ENCODE assay signal across 9 cellular contexts in the genomic region with DNA sequence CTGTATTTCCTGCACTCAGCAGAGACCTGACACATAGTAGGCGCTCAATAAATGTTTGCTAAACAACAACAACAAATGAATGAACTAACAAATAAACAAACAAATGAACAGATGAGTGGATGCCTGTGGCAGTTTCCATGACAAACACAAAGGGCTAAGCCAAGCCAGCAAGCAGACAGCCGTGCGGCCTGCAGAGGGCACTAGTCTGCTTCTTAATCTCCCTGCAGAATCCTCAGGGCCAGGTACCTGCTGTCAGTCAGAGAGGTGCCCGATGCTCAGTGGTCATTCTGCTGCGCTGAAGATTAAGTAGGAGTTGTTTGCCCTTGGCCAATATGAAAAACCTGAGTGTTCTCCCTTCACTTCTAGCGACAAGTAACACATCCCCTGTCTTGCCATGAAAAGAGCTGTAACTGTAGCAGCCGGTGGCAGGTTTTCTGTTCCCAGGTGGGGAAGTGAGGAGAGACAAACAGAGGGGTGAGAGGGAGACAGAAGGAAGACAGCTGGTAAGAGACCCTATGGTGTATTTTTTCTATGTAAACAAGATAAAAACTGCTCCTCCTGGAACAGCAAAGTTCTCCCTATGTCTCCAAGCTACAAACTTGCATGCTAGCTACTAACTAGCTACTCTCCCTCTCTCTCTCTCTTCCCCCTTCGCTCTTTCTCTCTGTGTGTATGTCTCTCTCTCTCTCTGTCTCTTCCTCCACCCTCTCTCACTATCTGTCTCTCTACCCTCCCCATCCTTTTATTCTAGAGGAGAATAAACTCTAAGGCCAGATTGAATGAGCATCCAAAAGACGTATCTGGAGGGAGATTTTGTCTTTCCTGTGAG. TPM values are rescaled to one million over a fixed set of nuclear protein-coding genes. Genes with fewer than 3 reads are reported as not detected.
A peak's percentile ranks its signal among the peaks of the same experiment; 100 is the strongest.
DNase-seq lines count a peak whose midpoint lies in the region; ATAC-seq, FAIRE-seq and TF ChIP-seq lines count a peak whose summit lies in the region.
"Had no signal": no experiment of that assay in that cellular context is flagged by ENCODE, and none has a peak within 500 bp of the region (broad histone marks: within the 10 kb centered on the region; RNA-seq: fewer than 3 reads in every experiment).

TSS of gene MC3R (plus strand) at position 779 of the 829 bp plus-strand sequence. CDS start 112 bp downstream, outside the sequence.

- no peaks in the 10 kb centered on the region for H3K79me2 ChIP-seq in Karpas-422 (ENCODE audit: low read length)

- no peaks in the 10 kb centered on the region for H4K20me1 ChIP-seq in Karpas-422 (ENCODE audit: insufficient read depth, low read depth, low read length)

- DNase-seq in COR-L47 (lab: John Stamatoyannopoulos, UW) (peak; percentile 42), GM19239 (ENCODE audit: insufficient read length, low spot score) (peak; percentile 14), Karpas-422 (peak; percentile 81), SK-MEL-5 (ENCODE audit: low read depth, low spot score) (peak; percentile 76), astrocyte of the spinal cord (ENCODE audit: low read depth, low spot score) (peak; percentile 3), kidney (no peak)
- DNase-seq in stimulated activated CD8-positive, alpha-beta memory T cell treated with anti-CD3 and anti-CD28 coated beads, Interleukin-12 subunit alpha, Interleukin-12 subunit beta, amount 100 ng/mL, for 1 hour (ENCODE audit: low read depth): peak; percentile 18

- in situ Hi-C loops in SK-MEL-5 (cut with HindIII; ENCODE audit: low pct_unique_long_range_greater_than_20kb, low sequenced_read_pairs) (no loop called here), astrocyte of the spinal cord (cut with HindIII; ENCODE audit: low sequenced_read_pairs) (no loop called here)

- no peak within 1 kb of the TSS for H2AFZ ChIP-seq in Karpas-422 (ENCODE audit: low read length)

- H3K4me3 ChIP-seq in Karpas-422 (ENCODE audit: low read length): no peak within 1 kb of the TSS
- H3K4me3 ChIP-seq in astrocyte of the spinal cord (ENCODE audit: low read depth, low read length): no peak within 1 kb of the TSS
- H3K4me3 ChIP-seq in kidney (ENCODE audit: low read length in 2 of 2): no peak within 1 kb of the TSS

- TF ChIP-seq CTCF in astrocyte of the spinal cord (IDR thresholded peaks at IDR 0.05; ENCODE audit: low read depth, low read length) (peak; percentile 60), kidney (IDR thresholded peaks at IDR 0.05; ENCODE audit: borderline replicate concordance, extremely low read depth, insufficient read depth) (peak; percentile 52)

- FAIRE-seq in GM19239 (lab: Jason Lieb, UNC): no peak
- FAIRE-seq in kidney (lab: Jason Lieb, UNC): no peak

- no peak within 1 kb of the TSS for H3K27ac ChIP-seq in Karpas-422 (ENCODE audit: low read length)
- H3K27ac ChIP-seq in kidney (ENCODE audit: low read depth in 2 of 2, low read length in 2 of 2): no peak within 1 kb of the TSS

- H3K27me3 ChIP-seq in Karpas-422 (ENCODE audit: low read length): no peaks in the 10 kb centered on the region

- H3K9me2 ChIP-seq in Karpas-422 (replicated peaks; ENCODE audit: insufficient read depth, low read length): no peaks in the 10 kb centered on the region

- H3K36me3 ChIP-seq in Karpas-422 (ENCODE audit: insufficient read depth, low read length) (no peaks in the 10 kb centered on the region), kidney (ENCODE audit: control insufficient read depth in 1 of 2, insufficient read depth in 2 of 2, low read length in 2 of 2) (no peaks in the 10 kb centered on the region)

- H3K4me2 ChIP-seq in Karpas-422 (ENCODE audit: low read depth, low read length, poor library complexity, severe bottlenecking): no peak within 1 kb of the TSS

- H3K9ac ChIP-seq in Karpas-422 (ENCODE audit: low read length) (no peak within 1 kb of the TSS), kidney (ENCODE audit: low read length in 2 of 2) (no peak within 1 kb of the TSS)

- intact Hi-C loops in kidney (cut with DNase I): no loop called here

- no peak for ATAC-seq in HG02678 (IDR thresholded peaks at IDR 0.05; ENCODE audit: unreplicated experiment)

- H3K4me1 ChIP-seq in Karpas-422 (ENCODE audit: low read length): no peaks in the 10 kb centered on the region
- H3K4me1 ChIP-seq in kidney (ENCODE audit: control insufficient read depth in 1 of 2, insufficient read depth in 1 of 2, low read depth in 1 of 2, low read length in 2 of 2): no peaks in the 10 kb centered on the region

- H3K9me3 ChIP-seq in Karpas-422 (ENCODE audit: low read length): no peaks in the 10 kb centered on the region
- no peaks in the 10 kb centered on the region for H3K9me3 ChIP-seq in kidney (ENCODE audit: control insufficient read depth in 1 of 2, low read length in 2 of 2)

RNA-seq across cellular contexts. Expression of gene MC3R, which starts in this region (rescaled TPM):
- total RNA-seq in Karpas-422 (2014; rRNA removed; shearing (Covaris generic); ENCODE audit: low replicate concordance): not detected in 2 replicates
- total RNA-seq in SK-MEL-5 (2014; rRNA removed; shearing (Covaris generic)): not detected in 2 replicates
- not detected in 2 replicates for polyA plus RNA-seq in SK-MEL-5 (2015; cell fraction: cytosol; rRNA removed)
- polyA plus RNA-seq in SK-MEL-5 (2015; cell fraction: nucleus; rRNA removed): not detected in 2 replicates
- total RNA-seq in kidney: not detected
- polyA plus RNA-seq in kidney (ENCODE audit: insufficient read depth, low read depth, low replicate concordance): not detected
- total RNA-seq: natural killer cell treated with Interleukin-12 subunit alpha and Interleukin-12 subunit beta and Interleukin-15 and Interleukin-18, amount 100 ng/mL, for 72 hours had no signal

Comparison
In these comparisons a context has a peak if more than half of its experiments do, and no peak if none do; other contexts are left out.
1. Peak in DNase-seq in Karpas-422; RNA of the gene not detected or under 1 TPM.
2. Peak in DNase-seq in SK-MEL-5; RNA of the gene not detected or under 1 TPM.